Comparison of ENCODE assay signal across 20 cellular contexts in the genomic region with DNA sequence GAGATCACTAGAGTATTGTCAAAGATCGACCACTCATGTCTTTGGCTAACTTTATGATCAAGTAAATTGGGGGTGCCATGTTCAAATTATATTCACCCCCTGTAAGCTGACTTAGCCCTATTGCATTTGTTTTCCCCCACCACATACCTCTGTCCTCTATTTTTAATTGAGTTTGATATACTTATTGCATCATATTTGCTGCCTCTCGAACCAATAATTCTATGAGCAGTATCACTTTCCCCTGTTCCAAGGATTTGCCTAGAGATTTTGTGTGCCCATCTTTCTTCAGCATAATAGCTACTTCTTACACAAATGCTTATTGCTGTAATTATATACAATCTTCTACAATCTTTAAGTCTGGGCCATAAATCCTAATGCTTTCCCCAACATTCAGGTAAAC.
"Had no signal": no experiment of that assay in that cellular context is flagged by ENCODE, and none has a peak within 500 bp of the region (broad histone marks: within the 10 kb centered on the region; RNA-seq: fewer than 3 reads in every experiment).

No MANE protein-coding gene starts in this region.

- H3K4me1 ChIP-seq: SJSA1 had no signal

- H3K4me3 ChIP-seq: SJSA1, SK-N-MC had no signal

- DNase-seq: KBM-7, MV-4-11, NCI-H1048, NCI-H1105, NCI-H1417, NCI-H1436 treated with DMSO at 0.1 percent for 48 hours, NCI-H1694, NCI-H187 treated with DMSO at 0.1 percent for 48 hours, NCI-H2029 treated with DMSO at 0.1 percent for 48 hours, NCI-H2171 treated with DMSO at 0.1 percent for 48 hours, NCI-H524, NCI-H526 treated with DMSO at 0.1 percent for 48 hours, NCI-H774, Right ventricle myocardium superior, RPMI8226, SIG-M5, SW 1271 had no signal

- H3K27ac ChIP-seq: SJSA1, SK-N-MC had no signal

- H3K9me3 ChIP-seq: SJSA1 had no signal

- FAIRE-seq: RCC 7860 had no signal

- H3K36me3 ChIP-seq: SJSA1 had no signal
